ENCODE assay signal across 9 cellular contexts in the genomic region with DNA sequence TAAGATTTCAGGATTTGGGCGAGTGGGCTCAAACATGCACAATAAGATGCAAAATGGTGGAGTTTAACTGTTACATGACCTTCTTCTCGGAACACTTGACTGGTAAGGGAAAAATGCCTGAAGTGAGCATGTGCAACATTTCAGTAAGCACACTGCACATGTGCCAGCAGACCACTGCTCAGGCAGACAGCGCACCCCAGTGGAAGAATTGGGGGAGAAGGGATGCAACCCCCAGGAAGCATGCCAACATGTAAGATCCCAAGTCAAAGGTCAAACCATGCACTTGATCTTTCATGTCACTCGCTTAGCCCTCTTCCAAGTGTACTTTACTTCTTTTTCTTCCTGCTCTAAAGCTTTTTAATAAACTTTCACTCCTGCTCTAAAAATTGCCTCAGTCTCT.
A peak's percentile ranks its signal among the peaks of the same experiment; 100 is the strongest.
DNase-seq lines count a peak whose midpoint lies in the region; ATAC-seq, FAIRE-seq and TF ChIP-seq lines count a peak whose summit lies in the region.
"Had no signal": no experiment of that assay in that cellular context is flagged by ENCODE, and none has a peak within 500 bp of the region (broad histone marks: within the 10 kb centered on the region; RNA-seq: fewer than 3 reads in every experiment).

No MANE protein-coding gene starts in this region.

- TF ChIP-seq CTCF in left lung (IDR thresholded peaks at IDR 0.05): no peak

- H2BK5ac ChIP-seq in mesenchymal stem cell (ENCODE audit: low read depth, low read length, poor library complexity, severe bottlenecking): no peak overlapping the region

- FAIRE-seq in small intestine (lab: Jason Lieb, UNC): no peak

- H2BK120ac ChIP-seq in mesenchymal stem cell (ENCODE audit: low read depth, low read length): no peak overlapping the region

- H3K36me3 ChIP-seq in mesenchymal stem cell (ENCODE audit: control insufficient read depth in 1 of 2, insufficient read depth in 2 of 2, low read depth in 1 of 2, low read length in 2 of 2) (no peaks in the 10 kb centered on the region), left lung (no peaks in the 10 kb centered on the region), small intestine (ENCODE audit: control insufficient read depth in 2 of 2, insufficient read depth in 2 of 2, low read length in 2 of 2) (no peaks in the 10 kb centered on the region)

- H2AK5ac ChIP-seq in mesenchymal stem cell (ENCODE audit: low read length, severe bottlenecking): no peak overlapping the region

- H3K4me1 ChIP-seq in mesenchymal stem cell (ENCODE audit: control insufficient read depth, insufficient read depth, low read depth, low read length): no peaks in the 10 kb centered on the region
- no peaks in the 10 kb centered on the region for H3K4me1 ChIP-seq in left lung
- H3K4me1 ChIP-seq in small intestine (ENCODE audit: control insufficient read depth in 2 of 2, insufficient read depth in 1 of 2, low read depth in 1 of 2, low read length in 1 of 2): no peaks in the 10 kb centered on the region

- no peak overlapping the region for H3K4ac ChIP-seq in mesenchymal stem cell (ENCODE audit: low read depth in 1 of 2, low read length in 2 of 2)

- no peak overlapping the region for H3K14ac ChIP-seq in mesenchymal stem cell (ENCODE audit: low read length in 2 of 2)

- peak; percentile 40 for DNase-seq in stimulated activated CD4-positive, alpha-beta T cell treated with anti-CD3 and anti-CD28 coated beads, Interleukin-15, amount 100 ng/mL, for 24 hours
- DNase-seq in stimulated activated CD4-positive, alpha-beta T cell treated with anti-CD3 and anti-CD28 coated beads, Interleukin-4, amount 100 ng/mL, for 4 hours: no peak
- DNase-seq in SK-N-DZ (ENCODE audit: low spot score): peak; percentile 41
- peak; percentile 25 for DNase-seq in mesenchymal stem cell
- DNase-seq in left lung: no peak
- no peak for DNase-seq in small intestine

- no peak overlapping the region for H2BK12ac ChIP-seq in mesenchymal stem cell (ENCODE audit: low read length in 2 of 2)

- no peak overlapping the region for H2AFZ ChIP-seq in mesenchymal stem cell (ENCODE audit: low read depth, low read length)

- no peaks in the 10 kb centered on the region for H3K79me1 ChIP-seq in mesenchymal stem cell (replicated peaks; ENCODE audit: low read length, poor library complexity, severe bottlenecking)

- H3K9me3 ChIP-seq in mesenchymal stem cell (ENCODE audit: control insufficient read depth, low read length) (no peaks in the 10 kb centered on the region), left lung (peaks cover 0 to 4% of the 10 kb centered on the region in 2 donors), small intestine (ENCODE audit: control insufficient read depth, low read depth) (peaks cover 1% of the 10 kb centered on the region)

- no peak overlapping the region for H4K8ac ChIP-seq in mesenchymal stem cell (ENCODE audit: low read length)

- no peak overlapping the region for H3K18ac ChIP-seq in mesenchymal stem cell (ENCODE audit: low read depth in 1 of 2, low read length in 2 of 2)

- H3K27ac ChIP-seq in mesenchymal stem cell (ENCODE audit: low read length, poor library complexity, severe bottlenecking) (no peak overlapping the region), left lung (no peak overlapping the region), small intestine (ENCODE audit: low read depth in 1 of 2, low read length in 1 of 2) (no peak overlapping the region)
- H3K27ac ChIP-seq: skin epidermis had no signal

- WGBS in mesenchymal stem cell: 81% methylated on average over 4 of the region's 4 CpGs
- 56 to 67% (median 66%) methylated on average over 4 of the region's 4 CpGs for WGBS in small intestine, 3 donors

- no peak overlapping the region for H3K23ac ChIP-seq in mesenchymal stem cell (ENCODE audit: low read length in 2 of 2)

- no peak overlapping the region for H4K91ac ChIP-seq in mesenchymal stem cell (ENCODE audit: low read length)

- no peak overlapping the region for H3K9ac ChIP-seq in mesenchymal stem cell (ENCODE audit: low read length)

- H3K4me3 ChIP-seq in mesenchymal stem cell (ENCODE audit: insufficient read depth in 1 of 2, low read depth in 1 of 2, low read length in 2 of 2) (no peak overlapping the region), left lung (no peak overlapping the region), small intestine (ENCODE audit: low read depth in 1 of 2, low read length in 2 of 2) (no peak overlapping the region)
- H3K4me3 ChIP-seq: skin epidermis had no signal

- H3K27me3 ChIP-seq in mesenchymal stem cell (ENCODE audit: control insufficient read depth in 1 of 2, insufficient read depth in 1 of 2, low read length in 2 of 2) (no peaks in the 10 kb centered on the region), left lung (no peaks in the 10 kb centered on the region), small intestine (ENCODE audit: control insufficient read depth in 2 of 2, insufficient read depth in 2 of 2, low read length in 2 of 2) (no peaks in the 10 kb centered on the region)

- H3K4me2 ChIP-seq in mesenchymal stem cell (ENCODE audit: low read length, poor library complexity, severe bottlenecking): no peak overlapping the region

- intact Hi-C loops in left lung (cut with DNase I): no loop called here

- no peak overlapping the region for H2BK15ac ChIP-seq in mesenchymal stem cell (ENCODE audit: low read depth, poor library complexity, severe bottlenecking)

- ATAC-seq in HG03439 (IDR thresholded peaks at IDR 0.05; ENCODE audit: unreplicated experiment): peak; percentile 56
- no peak for ATAC-seq in left lung
- no peak for ATAC-seq in HG03342 (IDR thresholded peaks at IDR 0.05; ENCODE audit: unreplicated experiment)

Comparison
In these comparisons a context has a peak if more than half of its experiments do, and no peak if none do; other contexts are left out.
1. DNase-seq: peak in stimulated activated CD4-positive, alpha-beta T cell treated with anti-CD3 and anti-CD28 coated beads, Interleukin-15, amount 100 ng/mL, for 24 hours (single experiment), SK-N-DZ (single experiment) and mesenchymal stem cell (single experiment); none in stimulated activated CD4-positive, alpha-beta T cell treated with anti-CD3 and anti-CD28 coated beads, Interleukin-4, amount 100 ng/mL, for 4 hours (0 of 2), left lung (0 of 2) and small intestine (single experiment).